Comparison of ENCODE assay signal across 9 cellular contexts in genomic region chr14:67515386-67516079, GRCh38. TPM values are rescaled to one million over a fixed set of nuclear protein-coding genes. Genes with fewer than 3 reads are reported as not detected.
DNase-seq lines count a peak whose midpoint lies in the region; ATAC-seq lines count a peak whose summit lies in the region.
"Had no signal": no experiment of that assay in that cellular context is flagged by ENCODE, and none has a peak within 500 bp of the region (broad histone marks: within the 10 kb centered on the region; RNA-seq: fewer than 3 reads in every experiment).

No MANE protein-coding gene starts in this region.

- H3K27ac ChIP-seq in CD4-positive, CD25-positive, alpha-beta regulatory T cell (ENCODE audit: insufficient read depth, low read length, poor library complexity, severe bottlenecking): no peak overlapping the region
- H3K27ac ChIP-seq in iPS DF 6.9 (ENCODE audit: low read length) (no peak overlapping the region), skin epidermis (peak overlapping the region in 13 of 21 experiments; percentile 38 to 93 (median 77))

- peaks cover 0 to 3% (median 0%) of the 10 kb centered on the region in 7 donors for H3K9me3 Mint-ChIP-seq in CD4-positive, CD25-positive, alpha-beta regulatory T cell
- H3K9me3 Mint-ChIP-seq in activated naive CD8-positive, alpha-beta T cell treated with anti-CD3 and anti-CD28 coated beads, Interleukin-2, amount 10 ng/mL, durations not matched to agents 7 days and 5 days: no peaks in the 10 kb centered on the region

- peak in 2 of 3 donors; percentile 37 to 49 for DNase-seq in CD4-positive, CD25-positive, alpha-beta regulatory T cell
- DNase-seq in NCI-H526 treated with DMSO at 0.1 percent for 48 hours (lab: John Stamatoyannopoulos, UW) (peak; percentile 14), iPS DF 6.9 (ENCODE audit: low read depth, low spot score) (no peak), COR-L47 (lab: John Stamatoyannopoulos, UW) (no peak)
- DNase-seq in activated naive CD8-positive, alpha-beta T cell treated with anti-CD3 and anti-CD28 coated beads, Interleukin-2, amount 10 ng/mL, durations not matched to agents 7 days and 5 days: peak; percentile 68

- WGBS in iPS DF 6.9 (ENCODE audit: insufficient coverage, insufficient read length): no CpG with 5 or more reads among the region's 45 CpGs

- H3K27me3 Mint-ChIP-seq in CD4-positive, CD25-positive, alpha-beta regulatory T cell: peaks cover 44% of the 10 kb centered on the region
- peaks cover 25% of the 10 kb centered on the region for H3K27me3 Mint-ChIP-seq in activated naive CD8-positive, alpha-beta T cell treated with anti-CD3 and anti-CD28 coated beads, Interleukin-2, amount 10 ng/mL, durations not matched to agents 7 days and 5 days

- peak overlapping the region; percentile 61 for H3K4me3 ChIP-seq in CD4-positive, CD25-positive, alpha-beta regulatory T cell (ENCODE audit: low read depth, low read length)
- peak overlapping the region; percentile 89; the same call in 1 of the 2 replicates for H3K4me3 ChIP-seq in iPS DF 6.9 (ENCODE audit: low read length)
- H3K4me3 ChIP-seq in skin epidermis: peak overlapping the region; percentile 68 to 97 (median 82)

- H3K9me3 ChIP-seq in CD4-positive, CD25-positive, alpha-beta regulatory T cell (ENCODE audit: control insufficient read depth in 2 of 2, low read length in 2 of 2): no peaks in the 10 kb centered on the region
- no peaks in the 10 kb centered on the region for H3K9me3 ChIP-seq in iPS DF 6.9 (ENCODE audit: control insufficient read depth, insufficient read depth, low read length)

- no peaks in the 10 kb centered on the region for H3K36me3 ChIP-seq in CD4-positive, CD25-positive, alpha-beta regulatory T cell (ENCODE audit: control insufficient read depth, insufficient read depth, low read length)
- no peaks in the 10 kb centered on the region for H3K36me3 ChIP-seq in iPS DF 6.9 (ENCODE audit: control insufficient read depth, insufficient read depth, low read length)

- peak overlapping the region in 1 of 3 donors; percentile 71 for H3K27ac Mint-ChIP-seq in CD4-positive, CD25-positive, alpha-beta regulatory T cell
- no peak overlapping the region for H3K27ac Mint-ChIP-seq in activated naive CD8-positive, alpha-beta T cell treated with anti-CD3 and anti-CD28 coated beads, Interleukin-2, amount 10 ng/mL, durations not matched to agents 7 days and 5 days

- peaks cover 8% of the 10 kb centered on the region for H3K27me3 ChIP-seq in CD4-positive, CD25-positive, alpha-beta regulatory T cell (ENCODE audit: control insufficient read depth, insufficient read depth, low read length)
- peaks cover 20% of the 10 kb centered on the region; the same call in 1 of the 2 replicates for H3K27me3 ChIP-seq in iPS DF 6.9 (ENCODE audit: control insufficient read depth, insufficient read depth, low read length)

- H3K4me3 Mint-ChIP-seq in CD4-positive, CD25-positive, alpha-beta regulatory T cell: peak overlapping the region; percentile 77 to 90 (median 83)
- H3K4me3 Mint-ChIP-seq in activated naive CD8-positive, alpha-beta T cell treated with anti-CD3 and anti-CD28 coated beads, Interleukin-2, amount 10 ng/mL, durations not matched to agents 7 days and 5 days: peak overlapping the region; percentile 62

- POLR2A ChIA-PET in activated naive CD8-positive, alpha-beta T cell treated with anti-CD3 and anti-CD28 coated beads, Interleukin-2, amount 10 ng/mL, durations not matched to agents 7 days and 5 days (lab: Charles Lee): interaction anchor here (0.6 to 1.1 kb wide), 2 partner anchors 28 to 88 kb away, joined by 3 to 5 read pairs; no protein-coding TSS in a partner anchor

- peaks cover 0 to 26% (median 6%) of the 10 kb centered on the region in 4 donors for H3K4me1 Mint-ChIP-seq in CD4-positive, CD25-positive, alpha-beta regulatory T cell
- peaks cover 18% of the 10 kb centered on the region for H3K4me1 Mint-ChIP-seq in activated naive CD8-positive, alpha-beta T cell treated with anti-CD3 and anti-CD28 coated beads, Interleukin-2, amount 10 ng/mL, durations not matched to agents 7 days and 5 days

- ATAC-seq in CD4-positive, CD25-positive, alpha-beta regulatory T cell (ENCODE audit: low read depth in 2 of 2): peak; percentile 62 to 70
- ATAC-seq in GM19351 (IDR thresholded peaks at IDR 0.05; ENCODE audit: unreplicated experiment) (peak; percentile 72), HG03025 (IDR thresholded peaks at IDR 0.05; ENCODE audit: low FRiP score, unreplicated experiment) (no peak)
- peak; percentile 70 for ATAC-seq in activated naive CD8-positive, alpha-beta T cell treated with anti-CD3 and anti-CD28 coated beads, Interleukin-2, amount 10 ng/mL, durations not matched to agents 7 days and 5 days (ENCODE audit: low read depth)

- H3K4me1 ChIP-seq in CD4-positive, CD25-positive, alpha-beta regulatory T cell (ENCODE audit: control insufficient read depth, insufficient read depth, low read length, poor library complexity, severe bottlenecking): peaks cover 19% of the 10 kb centered on the region
- no peaks in the 10 kb centered on the region; the same call in 1 of the 2 replicates for H3K4me1 ChIP-seq in iPS DF 6.9 (ENCODE audit: control insufficient read depth, insufficient read depth, low read length)

- no peaks in the 10 kb centered on the region for H3K36me3 Mint-ChIP-seq in CD4-positive, CD25-positive, alpha-beta regulatory T cell
- no peaks in the 10 kb centered on the region for H3K36me3 Mint-ChIP-seq in activated naive CD8-positive, alpha-beta T cell treated with anti-CD3 and anti-CD28 coated beads, Interleukin-2, amount 10 ng/mL, durations not matched to agents 7 days and 5 days

RNA-seq across cellular contexts. Expression of gene PLEKHH1, which starts 17.6 kb away (rescaled TPM):
- 0.15 TPM for total RNA-seq in CD4-positive, CD25-positive, alpha-beta regulatory T cell
- under 1 TPM in 2 of 4 donors, not detected in 2; 0.05 to 0.24 TPM for polyA plus RNA-seq in CD4-positive, CD25-positive, alpha-beta regulatory T cell
- total RNA-seq in activated naive CD8-positive, alpha-beta T cell treated with anti-CD3 and anti-CD28 coated beads, Interleukin-2, amount 10 ng/mL, durations not matched to agents 7 days and 5 days: 1 to 10 TPM in 1 of 2 experiments, under 1 TPM in 1; 0.68 to 1.0 TPM

RNA-seq across cellular contexts. Expression of gene TMEM229B, which starts 27.0 kb away (rescaled TPM):
- total RNA-seq in CD4-positive, CD25-positive, alpha-beta regulatory T cell: 12.3 TPM
- polyA plus RNA-seq in CD4-positive, CD25-positive, alpha-beta regulatory T cell: 10 to 100 TPM in 3 of 4 donors, 1 to 10 TPM in 1; 8.2 to 21.6 (median 15.7) TPM
- total RNA-seq in activated naive CD8-positive, alpha-beta T cell treated with anti-CD3 and anti-CD28 coated beads, Interleukin-2, amount 10 ng/mL, durations not matched to agents 7 days and 5 days: 10 to 100 TPM; 20.0 to 20.9 TPM
- total RNA-seq: LHCN-M2 had no signal

Comparison
In these comparisons a context has a peak if more than half of its experiments do, and no peak if none do; other contexts are left out.
1. DNase-seq: peak in CD4-positive, CD25-positive, alpha-beta regulatory T cell (2 of 3), NCI-H526 treated with DMSO at 0.1 percent for 48 hours (single experiment) and activated naive CD8-positive, alpha-beta T cell treated with anti-CD3 and anti-CD28 coated beads, Interleukin-2, amount 10 ng/mL, durations not matched to agents 7 days and 5 days (single experiment); none in iPS DF 6.9 (single experiment) and COR-L47 (single experiment).
2. H3K27ac ChIP-seq: peak in skin epidermis (13 of 21); none in CD4-positive, CD25-positive, alpha-beta regulatory T cell (single experiment) and iPS DF 6.9 (single experiment).
3. Peak in every context shown above with its lines, with median percentiles within 50 percentile points of each other: H3K4me3 ChIP-seq.